ENCODE assay signal across 16 cellular contexts in genomic region chr7:128021361-128021760, GRCh38. TPM values are rescaled to one million over a fixed set of nuclear protein-coding genes. Genes with fewer than 3 reads are reported as not detected.
DNase-seq lines count a peak whose midpoint lies in the region; ATAC-seq and TF ChIP-seq lines count a peak whose summit lies in the region.
"Had no signal": no experiment of that assay in that cellular context is flagged by ENCODE, and none has a peak within 500 bp of the region (broad histone marks: within the 10 kb centered on the region; RNA-seq: fewer than 3 reads in every experiment).

No MANE protein-coding gene starts in this region.

- no peak for TF ChIP-seq POLR2A in suprapubic skin (IDR thresholded peaks at IDR 0.05)

- BruUV-seq in mammary epithelial cell (replicated peaks; lab: Mats Ljungman, UMichigan) = no TSS peak

- H3K4me3 ChIP-seq in BLaER1 treated with 17β-estradiol and CSF1 and Interleukin-3, amounts not matched to agents 10 nM and 100 nM = no peak overlapping the region
- no peak overlapping the region for H3K4me3 ChIP-seq in mammary epithelial cell (replicated peaks in 1 of 3; ENCODE audit: insufficient read depth in 1 of 3, low read depth in 2 of 3, low read length in 3 of 3)
- no peak overlapping the region for H3K4me3 ChIP-seq in suprapubic skin
- H3K4me3 ChIP-seq: right lobe of liver, thyroid gland had no signal

- no peaks in the 10 kb centered on the region for H3K27me3 ChIP-seq in BLaER1 treated with 17β-estradiol and CSF1 and Interleukin-3, amounts not matched to agents 10 nM and 100 nM
- no peaks in the 10 kb centered on the region for H3K27me3 ChIP-seq in mammary epithelial cell (ENCODE audit: insufficient read depth, low read length)
- H3K27me3 ChIP-seq in suprapubic skin = no peaks in the 10 kb centered on the region
- H3K27me3 ChIP-seq: right lobe of liver, thyroid gland had no signal

- ATAC-seq in HG02642 (IDR thresholded peaks at IDR 0.05; ENCODE audit: poor library complexity, unreplicated experiment) = no peak
- ATAC-seq: right lobe of liver, T-cell had no signal

- intact Hi-C loops in mammary epithelial cell (cut with micrococcal nuclease) (loop anchor here (5.0 kb wide), 1 partner anchor 186 kb away; no protein-coding TSS in a partner anchor), posterior vena cava (cut with DNase I) (no loop called here)

- DNase-seq in HT1080 (ENCODE audit: low read depth) (peak; percentile 73), mammary epithelial cell (peak; percentile 99), kidney tubule cell (ENCODE audit: low spot score) (peak; percentile 92), NOMO-1 (lab: John Stamatoyannopoulos, UW; ENCODE audit: unreplicated experiment in 2 of 2) (no peak), posterior vena cava (ENCODE audit: low spot score) (no peak), suprapubic skin (ENCODE audit: low spot score in 2 of 2) (no peak)
- DNase-seq: activated B cell treated with CpG ODN at 0.5 μM for 24 hours; activated naive CD4-positive, alpha-beta T cell; NCI-H1048; NCI-H446; right lobe of liver; stimulated activated CD4-positive, alpha-beta T cell treated with anti-CD3 and anti-CD28 coated beads, Interleukin-2, amount 100 ng/mL, for 24 hours; T-cell; thyroid gland had no signal

- peak overlapping the region in 6 of 11 experiments; percentile 2 to 98 (median 8); a peak in 3 of 22 replicates for H3K4me2 ChIP-seq in BLaER1 treated with 17β-estradiol and CSF1 and Interleukin-3, amounts not matched to agents 10 nM and 100 nM
- peak overlapping the region; percentile 19 for H3K4me2 ChIP-seq in mammary epithelial cell (ENCODE audit: insufficient read depth, low read depth, low read length)

- CTCF ChIA-PET in mammary epithelial cell (lab: Charles Lee; ENCODE audit: low non-redundant PET) = no interaction called here

- no peak for TF ChIP-seq EP300 in suprapubic skin (IDR thresholded peaks at IDR 0.05)

- peaks cover 57 to 99% (median 88%) of the 10 kb centered on the region in 10 experiments for H3K4me1 ChIP-seq in BLaER1 treated with 17β-estradiol and CSF1 and Interleukin-3, amounts not matched to agents 10 nM and 100 nM
- peaks cover 58% of the 10 kb centered on the region for H3K4me1 ChIP-seq in mammary epithelial cell (ENCODE audit: insufficient read depth, low read length)
- peaks cover 11% of the 10 kb centered on the region for H3K4me1 ChIP-seq in suprapubic skin

- in situ Hi-C loops in mammary epithelial cell (cut with MboI; ENCODE audit: low sequenced_read_pairs in 2 of 2) = no loop called here

- WGBS in mammary epithelial cell (ENCODE audit: low coverage, missing lambda C conversion rate) = 0% methylated on average over 2 of the region's 2 CpGs
- 66% methylated on average over 2 of the region's 2 CpGs for WGBS in suprapubic skin

- dilution Hi-C loops in mammary epithelial cell (cut with HindIII; ENCODE audit: low sequenced_read_pairs) = no loop called here

- peaks cover 45 to 100% (median 97%) of the 10 kb centered on the region in 11 experiments; a peak in 21 of 22 replicates for H4K20me1 ChIP-seq in BLaER1 treated with 17β-estradiol and CSF1 and Interleukin-3, amounts not matched to agents 10 nM and 100 nM
- no peaks in the 10 kb centered on the region for H4K20me1 ChIP-seq in mammary epithelial cell (ENCODE audit: insufficient read depth, low read length)

- H3K27ac ChIP-seq in BLaER1 treated with 17β-estradiol and CSF1 and Interleukin-3, amounts not matched to agents 10 nM and 100 nM = no peak overlapping the region
- peak overlapping the region; percentile 89 for H3K27ac ChIP-seq in mammary epithelial cell (ENCODE audit: insufficient read depth, low read depth, low read length)
- no peak overlapping the region for H3K27ac ChIP-seq in suprapubic skin
- H3K27ac ChIP-seq: right lobe of liver, thyroid gland had no signal

- H3K79me2 ChIP-seq in mammary epithelial cell (ENCODE audit: insufficient read depth, low read length) = peaks cover 9% of the 10 kb centered on the region

- no peak overlapping the region for H2AFZ ChIP-seq in mammary epithelial cell (ENCODE audit: low read depth, low read length)

- H3K9me3 ChIP-seq in BLaER1 treated with 17β-estradiol and CSF1 and Interleukin-3, amounts not matched to agents 10 nM and 100 nM (replicated peaks in 1 of 11) = no peaks in the 10 kb centered on the region
- H3K9me3 ChIP-seq in mammary epithelial cell (replicated peaks; ENCODE audit: insufficient read depth, low read length) (no peaks in the 10 kb centered on the region), suprapubic skin (no peaks in the 10 kb centered on the region)
- H3K9me3 ChIP-seq: right lobe of liver, thyroid gland had no signal

- no peak for TF ChIP-seq CTCF in mammary epithelial cell (conservative IDR thresholded peaks at IDR 0.05 in 1 of 2, IDR thresholded peaks at IDR 0.05 in 1 of 2; ENCODE audit: extremely low read depth in 1 of 2, insufficient read depth in 1 of 2, low read depth in 1 of 2, low read length in 2 of 2)
- no peak for TF ChIP-seq CTCF in suprapubic skin (IDR thresholded peaks at IDR 0.05)

- peaks cover 12 to 96% (median 91%) of the 10 kb centered on the region in 11 experiments for H3K36me3 ChIP-seq in BLaER1 treated with 17β-estradiol and CSF1 and Interleukin-3, amounts not matched to agents 10 nM and 100 nM
- H3K36me3 ChIP-seq in mammary epithelial cell (ENCODE audit: insufficient read depth, low read length) (no peaks in the 10 kb centered on the region), suprapubic skin (no peaks in the 10 kb centered on the region)
- H3K36me3 ChIP-seq: thyroid gland had no signal

- no peak overlapping the region for H3K9ac ChIP-seq in BLaER1 treated with 17β-estradiol and CSF1 and Interleukin-3, amounts not matched to agents 10 nM and 100 nM
- H3K9ac ChIP-seq in mammary epithelial cell (ENCODE audit: insufficient read depth, low read length) = peak overlapping the region; percentile 36

RNA-seq across cellular contexts. Expression of gene LRRC4, which starts 9.9 kb away (rescaled TPM):
- not detected in 2 replicates for total RNA-seq in HT1080 (2014; rRNA removed; shearing (Covaris generic))
- polyA plus RNA-seq in HT1080 (2015; cell fraction: cytosol; rRNA removed) = not detected in 2 replicates
- polyA plus RNA-seq in HT1080 (2015; cell fraction: nucleus; rRNA removed) = not detected in 2 replicates
- total RNA-seq in mammary epithelial cell (under 1 TPM; under 0.01 to 0.07 TPM), posterior vena cava (1 to 10 TPM; 3.4 to 7.3 TPM), suprapubic skin (under 1 TPM in 3 of 4 donors, not detected in 1; 0.16 to 0.57 (median 0.21) TPM)
- polyA plus RNA-seq in mammary epithelial cell = 0.16 TPM
- polyA minus RNA-seq in mammary epithelial cell = not detected

Comparison
In these comparisons a context has a peak if more than half of its experiments do, and no peak if none do; other contexts are left out.
1. DNase-seq: peak in HT1080 (single experiment), mammary epithelial cell (single experiment) and kidney tubule cell (single experiment); none in NOMO-1 (0 of 2), posterior vena cava (single experiment) and suprapubic skin (0 of 2).